In the genomic region with DNA sequence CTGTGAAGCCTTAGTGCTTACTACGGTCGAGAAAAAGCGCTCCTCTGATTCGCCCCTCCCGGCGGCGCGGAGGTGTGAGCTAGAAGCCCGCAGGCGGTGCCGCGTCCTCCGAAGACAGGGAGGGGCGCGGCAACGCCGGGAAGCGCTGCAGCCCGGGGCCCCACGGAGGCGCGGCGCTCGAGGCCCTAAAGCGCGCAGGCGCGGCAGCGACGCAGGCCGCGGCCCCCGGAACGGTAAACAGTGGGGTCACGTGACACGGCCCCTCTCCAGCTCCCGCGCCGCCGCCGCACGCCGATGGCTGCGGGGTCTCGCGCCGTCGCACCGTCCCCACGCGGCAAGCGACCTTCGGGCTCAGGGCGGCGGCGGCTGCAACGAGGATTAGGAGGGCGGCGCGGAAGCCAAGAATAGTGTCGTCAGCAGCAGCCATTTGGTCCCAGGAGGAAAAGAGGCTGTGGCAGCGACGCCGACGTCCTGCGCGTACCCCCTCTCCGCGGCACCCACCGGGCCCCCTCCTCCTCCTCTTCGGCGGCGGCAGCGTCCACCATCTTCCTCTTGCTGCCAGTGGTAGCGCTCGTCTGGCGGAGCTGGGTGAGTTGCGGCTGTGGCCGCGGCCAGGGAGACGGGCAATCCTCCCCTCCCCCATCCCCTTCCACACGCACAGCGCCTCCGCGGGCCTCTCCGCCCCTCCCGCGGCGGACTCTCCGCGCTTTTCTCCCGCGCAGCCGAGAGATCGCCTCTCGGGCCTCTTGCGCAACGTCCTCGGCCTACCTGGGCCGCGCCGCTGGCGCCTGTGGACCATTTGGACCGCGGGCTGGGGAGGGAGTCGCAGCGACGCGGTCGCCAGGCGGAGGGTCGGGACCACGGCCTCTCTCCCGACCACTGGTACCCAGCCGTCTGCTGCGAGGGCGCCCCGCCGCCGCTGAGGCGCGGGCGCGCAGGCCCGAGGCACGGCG, we compare ENCODE assay signal across 1 cellular context.
A peak's percentile ranks its signal among the peaks of the same experiment; 100 is the strongest.
TF ChIP-seq lines count a peak whose summit lies in the region.

A gene with protein sequence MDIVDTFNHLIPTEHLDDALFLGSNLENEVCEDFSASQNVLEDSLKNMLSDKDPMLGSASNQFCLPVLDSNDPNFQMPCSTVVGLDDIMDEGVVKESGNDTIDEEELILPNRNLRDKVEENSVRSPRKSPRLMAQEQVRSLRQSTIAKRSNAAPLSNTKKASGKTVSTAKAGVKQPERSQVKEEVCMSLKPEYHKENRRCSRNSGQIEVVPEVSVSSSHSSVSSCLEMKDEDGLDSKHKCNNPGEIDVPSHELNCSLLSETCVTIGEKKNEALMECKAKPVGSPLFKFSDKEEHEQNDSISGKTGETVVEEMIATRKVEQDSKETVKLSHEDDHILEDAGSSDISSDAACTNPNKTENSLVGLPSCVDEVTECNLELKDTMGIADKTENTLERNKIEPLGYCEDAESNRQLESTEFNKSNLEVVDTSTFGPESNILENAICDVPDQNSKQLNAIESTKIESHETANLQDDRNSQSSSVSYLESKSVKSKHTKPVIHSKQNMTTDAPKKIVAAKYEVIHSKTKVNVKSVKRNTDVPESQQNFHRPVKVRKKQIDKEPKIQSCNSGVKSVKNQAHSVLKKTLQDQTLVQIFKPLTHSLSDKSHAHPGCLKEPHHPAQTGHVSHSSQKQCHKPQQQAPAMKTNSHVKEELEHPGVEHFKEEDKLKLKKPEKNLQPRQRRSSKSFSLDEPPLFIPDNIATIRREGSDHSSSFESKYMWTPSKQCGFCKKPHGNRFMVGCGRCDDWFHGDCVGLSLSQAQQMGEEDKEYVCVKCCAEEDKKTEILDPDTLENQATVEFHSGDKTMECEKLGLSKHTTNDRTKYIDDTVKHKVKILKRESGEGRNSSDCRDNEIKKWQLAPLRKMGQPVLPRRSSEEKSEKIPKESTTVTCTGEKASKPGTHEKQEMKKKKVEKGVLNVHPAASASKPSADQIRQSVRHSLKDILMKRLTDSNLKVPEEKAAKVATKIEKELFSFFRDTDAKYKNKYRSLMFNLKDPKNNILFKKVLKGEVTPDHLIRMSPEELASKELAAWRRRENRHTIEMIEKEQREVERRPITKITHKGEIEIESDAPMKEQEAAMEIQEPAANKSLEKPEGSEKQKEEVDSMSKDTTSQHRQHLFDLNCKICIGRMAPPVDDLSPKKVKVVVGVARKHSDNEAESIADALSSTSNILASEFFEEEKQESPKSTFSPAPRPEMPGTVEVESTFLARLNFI (N-terminal part only) (plus strand): TSS at position 240 of the 953 bp plus-strand sequence. CDS start 10,750 bp downstream, outside the sequence.

TF ChIP-seq in GM12878, 131 proteins besides CTCF, POLR2A, EP300 and RAD21 (continued from another document and continues in another):
- TF ChIP-seq, protein P1, sequence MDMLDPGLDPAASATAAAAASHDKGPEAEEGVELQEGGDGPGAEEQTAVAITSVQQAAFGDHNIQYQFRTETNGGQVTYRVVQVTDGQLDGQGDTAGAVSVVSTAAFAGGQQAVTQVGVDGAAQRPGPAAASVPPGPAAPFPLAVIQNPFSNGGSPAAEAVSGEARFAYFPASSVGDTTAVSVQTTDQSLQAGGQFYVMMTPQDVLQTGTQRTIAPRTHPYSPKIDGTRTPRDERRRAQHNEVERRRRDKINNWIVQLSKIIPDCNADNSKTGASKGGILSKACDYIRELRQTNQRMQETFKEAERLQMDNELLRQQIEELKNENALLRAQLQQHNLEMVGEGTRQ (IDR thresholded peaks at IDR 0.05; ENCODE audit: borderline replicate concordance, low read depth, low read length), result peak; percentile 78
- TF ChIP-seq, protein P2, sequence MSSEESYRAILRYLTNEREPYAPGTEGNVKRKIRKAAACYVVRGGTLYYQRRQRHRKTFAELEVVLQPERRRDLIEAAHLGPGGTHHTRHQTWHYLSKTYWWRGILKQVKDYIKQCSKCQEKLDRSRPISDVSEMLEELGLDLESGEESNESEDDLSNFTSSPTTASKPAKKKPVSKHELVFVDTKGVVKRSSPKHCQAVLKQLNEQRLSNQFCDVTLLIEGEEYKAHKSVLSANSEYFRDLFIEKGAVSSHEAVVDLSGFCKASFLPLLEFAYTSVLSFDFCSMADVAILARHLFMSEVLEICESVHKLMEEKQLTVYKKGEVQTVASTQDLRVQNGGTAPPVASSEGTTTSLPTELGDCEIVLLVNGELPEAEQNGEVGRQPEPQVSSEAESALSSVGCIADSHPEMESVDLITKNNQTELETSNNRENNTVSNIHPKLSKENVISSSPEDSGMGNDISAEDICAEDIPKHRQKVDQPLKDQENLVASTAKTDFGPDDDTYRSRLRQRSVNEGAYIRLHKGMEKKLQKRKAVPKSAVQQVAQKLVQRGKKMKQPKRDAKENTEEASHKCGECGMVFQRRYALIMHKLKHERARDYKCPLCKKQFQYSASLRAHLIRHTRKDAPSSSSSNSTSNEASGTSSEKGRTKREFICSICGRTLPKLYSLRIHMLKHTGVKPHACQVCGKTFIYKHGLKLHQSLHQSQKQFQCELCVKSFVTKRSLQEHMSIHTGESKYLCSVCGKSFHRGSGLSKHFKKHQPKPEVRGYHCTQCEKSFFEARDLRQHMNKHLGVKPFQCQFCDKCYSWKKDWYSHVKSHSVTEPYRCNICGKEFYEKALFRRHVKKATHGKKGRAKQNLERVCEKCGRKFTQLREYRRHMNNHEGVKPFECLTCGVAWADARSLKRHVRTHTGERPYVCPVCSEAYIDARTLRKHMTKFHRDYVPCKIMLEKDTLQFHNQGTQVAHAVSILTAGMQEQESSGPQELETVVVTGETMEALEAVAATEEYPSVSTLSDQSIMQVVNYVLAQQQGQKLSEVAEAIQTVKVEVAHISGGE (CRISPR knock-in tag; IDR thresholded peaks at IDR 0.05), result peak; percentile 70
- TF ChIP-seq MXI1 (IDR thresholded peaks at IDR 0.05; ENCODE audit: low read depth, low read length) (peak; percentile 62; the same call in 1 of the 2 replicates), RB1 (IDR thresholded peaks at IDR 0.05; ENCODE audit: borderline replicate concordance) (peak; percentile 66; the same call in 1 of the 2 replicates), GABPA (IDR thresholded peaks at IDR 0.05; ENCODE audit: low read depth) (no peak), CREM (IDR thresholded peaks at IDR 0.05; ENCODE audit: low read depth) (peak; percentile 59), ELK1 (IDR thresholded peaks at IDR 0.05; ENCODE audit: low read depth, low read length) (no peak), RELB (IDR thresholded peaks at IDR 0.05; ENCODE audit: low read depth) (0 out of 2 replicates have a peak, but pooled peaks have one; percentile 36), POLR2AphosphoS2 (IDR thresholded peaks at IDR 0.05; ENCODE audit: low read depth, low read length) (peak; percentile 71; the same call in 1 of the 2 replicates), BMI1 (IDR thresholded peaks at IDR 0.05; ENCODE audit: borderline replicate concordance) (no peak), ZNF274 (IDR thresholded peaks at IDR 0.05; ENCODE audit: insufficient read depth, insufficient read length) (no peak), MEF2A (IDR thresholded peaks at IDR 0.05; ENCODE audit: insufficient read depth, low read depth, low read length) (no peak), ATF3 (IDR thresholded peaks at IDR 0.05; ENCODE audit: borderline replicate concordance, extremely low read depth, low read depth, low read length) (peak; percentile 56; the same call in 1 of the 2 replicates), BACH1 (IDR thresholded peaks at IDR 0.05; ENCODE audit: borderline replicate concordance) (peak; percentile 80), SUPT20H (IDR thresholded peaks at IDR 0.05; ENCODE audit: borderline replicate concordance, control insufficient read depth, low read depth, low read length) (no peak), NR2F1 (conservative IDR thresholded peaks at IDR 0.05) (peak; percentile 73), BRCA1 (IDR thresholded peaks at IDR 0.05; ENCODE audit: low read depth, low read length) (no peak), CBX3 (IDR thresholded peaks at IDR 0.05; ENCODE audit: borderline replicate concordance, low read depth) (no peak), YBX1 (IDR thresholded peaks at IDR 0.05) (no peak), SIN3A (IDR thresholded peaks at IDR 0.05; ENCODE audit: low read depth, low read length) (peak; percentile 48; the same call in 1 of the 2 replicates), SIX5 (IDR thresholded peaks at IDR 0.05; ENCODE audit: low read depth, low read length, severe bottlenecking) (no peak), RELA (IDR thresholded peaks at IDR 0.05; ENCODE audit: borderline replicate concordance, partially characterized antibody) (peak; percentile 55), ZNF24 (IDR thresholded peaks at IDR 0.05) (no peak), IKZF1 (conservative IDR thresholded peaks at IDR 0.05) (peak; percentile 91)
- TF ChIP-seq, protein P3, sequence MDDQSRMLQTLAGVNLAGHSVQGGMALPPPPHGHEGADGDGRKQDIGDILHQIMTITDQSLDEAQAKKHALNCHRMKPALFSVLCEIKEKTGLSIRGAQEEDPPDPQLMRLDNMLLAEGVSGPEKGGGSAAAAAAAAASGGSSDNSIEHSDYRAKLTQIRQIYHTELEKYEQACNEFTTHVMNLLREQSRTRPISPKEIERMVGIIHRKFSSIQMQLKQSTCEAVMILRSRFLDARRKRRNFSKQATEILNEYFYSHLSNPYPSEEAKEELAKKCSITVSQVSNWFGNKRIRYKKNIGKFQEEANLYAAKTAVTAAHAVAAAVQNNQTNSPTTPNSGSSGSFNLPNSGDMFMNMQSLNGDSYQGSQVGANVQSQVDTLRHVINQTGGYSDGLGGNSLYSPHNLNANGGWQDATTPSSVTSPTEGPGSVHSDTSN (IDR thresholded peaks at IDR 0.05; ENCODE audit: insufficient replicate concordance, low read depth, low read length), result no peak
- TF ChIP-seq, protein P4, sequence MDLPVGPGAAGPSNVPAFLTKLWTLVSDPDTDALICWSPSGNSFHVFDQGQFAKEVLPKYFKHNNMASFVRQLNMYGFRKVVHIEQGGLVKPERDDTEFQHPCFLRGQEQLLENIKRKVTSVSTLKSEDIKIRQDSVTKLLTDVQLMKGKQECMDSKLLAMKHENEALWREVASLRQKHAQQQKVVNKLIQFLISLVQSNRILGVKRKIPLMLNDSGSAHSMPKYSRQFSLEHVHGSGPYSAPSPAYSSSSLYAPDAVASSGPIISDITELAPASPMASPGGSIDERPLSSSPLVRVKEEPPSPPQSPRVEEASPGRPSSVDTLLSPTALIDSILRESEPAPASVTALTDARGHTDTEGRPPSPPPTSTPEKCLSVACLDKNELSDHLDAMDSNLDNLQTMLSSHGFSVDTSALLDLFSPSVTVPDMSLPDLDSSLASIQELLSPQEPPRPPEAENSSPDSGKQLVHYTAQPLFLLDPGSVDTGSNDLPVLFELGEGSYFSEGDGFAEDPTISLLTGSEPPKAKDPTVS (IDR thresholded peaks at IDR 0.05; ENCODE audit: low read depth, low read length), result no peak
- TF ChIP-seq, protein P5, sequence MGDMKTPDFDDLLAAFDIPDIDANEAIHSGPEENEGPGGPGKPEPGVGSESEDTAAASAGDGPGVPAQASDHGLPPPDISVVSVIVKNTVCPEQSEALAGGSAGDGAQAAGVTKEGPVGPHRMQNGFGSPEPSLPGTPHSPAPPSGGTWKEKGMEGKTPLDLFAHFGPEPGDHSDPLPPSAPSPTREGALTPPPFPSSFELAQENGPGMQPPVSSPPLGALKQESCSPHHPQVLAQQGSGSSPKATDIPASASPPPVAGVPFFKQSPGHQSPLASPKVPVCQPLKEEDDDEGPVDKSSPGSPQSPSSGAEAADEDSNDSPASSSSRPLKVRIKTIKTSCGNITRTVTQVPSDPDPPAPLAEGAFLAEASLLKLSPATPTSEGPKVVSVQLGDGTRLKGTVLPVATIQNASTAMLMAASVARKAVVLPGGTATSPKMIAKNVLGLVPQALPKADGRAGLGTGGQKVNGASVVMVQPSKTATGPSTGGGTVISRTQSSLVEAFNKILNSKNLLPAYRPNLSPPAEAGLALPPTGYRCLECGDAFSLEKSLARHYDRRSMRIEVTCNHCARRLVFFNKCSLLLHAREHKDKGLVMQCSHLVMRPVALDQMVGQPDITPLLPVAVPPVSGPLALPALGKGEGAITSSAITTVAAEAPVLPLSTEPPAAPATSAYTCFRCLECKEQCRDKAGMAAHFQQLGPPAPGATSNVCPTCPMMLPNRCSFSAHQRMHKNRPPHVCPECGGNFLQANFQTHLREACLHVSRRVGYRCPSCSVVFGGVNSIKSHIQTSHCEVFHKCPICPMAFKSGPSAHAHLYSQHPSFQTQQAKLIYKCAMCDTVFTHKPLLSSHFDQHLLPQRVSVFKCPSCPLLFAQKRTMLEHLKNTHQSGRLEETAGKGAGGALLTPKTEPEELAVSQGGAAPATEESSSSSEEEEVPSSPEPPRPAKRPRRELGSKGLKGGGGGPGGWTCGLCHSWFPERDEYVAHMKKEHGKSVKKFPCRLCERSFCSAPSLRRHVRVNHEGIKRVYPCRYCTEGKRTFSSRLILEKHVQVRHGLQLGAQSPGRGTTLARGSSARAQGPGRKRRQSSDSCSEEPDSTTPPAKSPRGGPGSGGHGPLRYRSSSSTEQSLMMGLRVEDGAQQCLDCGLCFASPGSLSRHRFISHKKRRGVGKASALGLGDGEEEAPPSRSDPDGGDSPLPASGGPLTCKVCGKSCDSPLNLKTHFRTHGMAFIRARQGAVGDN (IDR thresholded peaks at IDR 0.05), result peak; percentile 84
- TF ChIP-seq, protein P6, sequence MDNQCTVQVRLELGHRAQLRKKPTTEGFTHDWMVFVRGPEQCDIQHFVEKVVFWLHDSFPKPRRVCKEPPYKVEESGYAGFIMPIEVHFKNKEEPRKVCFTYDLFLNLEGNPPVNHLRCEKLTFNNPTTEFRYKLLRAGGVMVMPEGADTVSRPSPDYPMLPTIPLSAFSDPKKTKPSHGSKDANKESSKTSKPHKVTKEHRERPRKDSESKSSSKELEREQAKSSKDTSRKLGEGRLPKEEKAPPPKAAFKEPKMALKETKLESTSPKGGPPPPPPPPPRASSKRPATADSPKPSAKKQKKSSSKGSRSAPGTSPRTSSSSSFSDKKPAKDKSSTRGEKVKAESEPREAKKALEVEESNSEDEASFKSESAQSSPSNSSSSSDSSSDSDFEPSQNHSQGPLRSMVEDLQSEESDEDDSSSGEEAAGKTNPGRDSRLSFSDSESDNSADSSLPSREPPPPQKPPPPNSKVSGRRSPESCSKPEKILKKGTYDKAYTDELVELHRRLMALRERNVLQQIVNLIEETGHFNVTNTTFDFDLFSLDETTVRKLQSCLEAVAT (IDR thresholded peaks at IDR 0.05), result no peak; the same call in 1 of the 2 replicates
